In genomic region chr3:185677146-185677829, GRCh38 we compare ENCODE assay signal across 9 cellular contexts.
DNase-seq lines count a peak whose midpoint lies in the region; ATAC-seq and TF ChIP-seq lines count a peak whose summit lies in the region.
"Had no signal": no experiment of that assay in that cellular context is flagged by ENCODE, and none has a peak within 500 bp of the region (broad histone marks: within the 10 kb centered on the region; RNA-seq: fewer than 3 reads in every experiment).

No MANE protein-coding gene starts in this region.

- no peaks in the 10 kb centered on the region for H3K27me3 ChIP-seq in body of pancreas
- H3K27me3 ChIP-seq: neutrophil had no signal

- peak; percentile 65 for ATAC-seq in body of pancreas
- ATAC-seq in HG03565 (IDR thresholded peaks at IDR 0.05; ENCODE audit: unreplicated experiment): no peak

- peak; percentile 68 for DNase-seq in GM20000 (ENCODE audit: low spot score)
- DNase-seq in NCI-H446 treated with DMSO at 0.1 percent for 48 hours (lab: John Stamatoyannopoulos, UW): peak; percentile 57
- DNase-seq in body of pancreas: peak in 2 of 4 donors; percentile 26 to 49
- DNase-seq in left kidney (ENCODE audit: low read depth, low spot score): peak; percentile 80
- no peak for DNase-seq in stimulated activated CD4-positive, alpha-beta T cell treated with anti-CD3 and anti-CD28 coated beads, Interleukin-12 subunit alpha, Interleukin-12 subunit beta, amount 100 ng/mL, for 4 hours
- no peak for DNase-seq in NK-92 treated with Interleukin-12 subunit alpha and Interleukin-12 subunit beta, amount 100 ng/mL, for 24 hours (lab: John Stamatoyannopoulos, UW)

- H3K4me1 ChIP-seq in body of pancreas: no peaks in the 10 kb centered on the region

- TF ChIP-seq POLR2A in body of pancreas (IDR thresholded peaks at IDR 0.05): no peak

- H3K27ac ChIP-seq in C4-2B (no peak overlapping the region), body of pancreas (no peak overlapping the region)
- H3K27ac ChIP-seq: neutrophil had no signal

- H3K4me3 ChIP-seq in body of pancreas: no peak overlapping the region

- peaks cover 0 to 5% of the 10 kb centered on the region in 2 donors for H3K36me3 ChIP-seq in body of pancreas (replicated peaks in 1 of 2; ENCODE audit: insufficient read depth in 1 of 2, low read depth in 2 of 2)
- H3K36me3 ChIP-seq: neutrophil had no signal

- 88 to 93% methylated on average over 1 of the region's 1 CpG for WGBS in body of pancreas, 2 donors

- no peaks in the 10 kb centered on the region for H3K9me3 ChIP-seq in body of pancreas
- H3K9me3 ChIP-seq: neutrophil had no signal

- TF ChIP-seq CTCF in C4-2B (conservative IDR thresholded peaks at IDR 0.05) (peak; percentile 86), GM20000 (IDR thresholded peaks at IDR 0.05; ENCODE audit: extremely low read depth, missing control alignments) (peak; percentile 15), body of pancreas (IDR thresholded peaks at IDR 0.05) (peak; percentile 48 to 72 (median 70))

- intact Hi-C loops in body of pancreas (cut with DNase I): no loop called here

Comparison
In these comparisons a context has a peak if more than half of its experiments do, and no peak if none do; other contexts are left out.
1. CTCF ChIP-seq: peak in every context shown above with its lines; median percentile 86 in C4-2B; 70 in body of pancreas; 15 in GM20000.
2. DNase-seq: peak in GM20000 (single experiment), NCI-H446 treated with DMSO at 0.1 percent for 48 hours (single experiment) and left kidney (single experiment); none in stimulated activated CD4-positive, alpha-beta T cell treated with anti-CD3 and anti-CD28 coated beads, Interleukin-12 subunit alpha, Interleukin-12 subunit beta, amount 100 ng/mL, for 4 hours (single experiment) and NK-92 treated with Interleukin-12 subunit alpha and Interleukin-12 subunit beta, amount 100 ng/mL, for 24 hours (single experiment).